In the genomic region with DNA sequence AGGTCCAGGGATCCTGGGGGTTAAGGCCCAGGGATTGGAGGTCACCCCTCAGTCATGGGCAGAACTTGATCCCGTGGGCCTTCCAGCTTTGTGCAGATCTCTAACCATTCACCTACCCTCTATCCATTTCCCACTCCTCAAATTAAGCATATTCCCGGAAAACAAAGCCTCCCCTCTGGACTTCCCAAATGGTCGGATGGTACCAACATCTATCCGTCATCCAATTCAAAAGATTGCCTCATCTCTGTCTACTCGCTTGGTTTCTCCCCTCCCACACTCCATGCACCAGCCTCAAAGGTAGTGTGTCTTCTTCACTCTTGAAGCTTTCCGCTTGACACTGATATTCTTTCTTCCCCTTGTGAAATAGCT, we compare ENCODE assay signal across 7 cellular contexts. TPM values are rescaled to one million over a fixed set of nuclear protein-coding genes. Genes with fewer than 3 reads are reported as not detected.
A peak's percentile ranks its signal among the peaks of the same experiment; 100 is the strongest.
DNase-seq lines count a peak whose midpoint lies in the region; ATAC-seq, FAIRE-seq and TF ChIP-seq lines count a peak whose summit lies in the region.

No MANE protein-coding gene starts in this region.

- peak overlapping the region; percentile 68 for H3K4me2 ChIP-seq in GM23248 (ENCODE audit: unreplicated experiment)
- H3K4me2 ChIP-seq in endothelial cell of umbilical vein (ENCODE audit: insufficient read depth, low read length), result peak overlapping the region; percentile 3

- H4K20me1 ChIP-seq in GM23248 (ENCODE audit: insufficient read depth) (no peaks in the 10 kb centered on the region), endothelial cell of umbilical vein (replicated peaks; ENCODE audit: control insufficient read depth, extremely low read depth, insufficient read depth, low read length) (no peaks in the 10 kb centered on the region)

- no peaks in the 10 kb centered on the region for H3F3A ChIP-seq in GM23248 (ENCODE audit: insufficient read depth)

- FAIRE-seq in endothelial cell of umbilical vein (lab: Jason Lieb, UNC), result no peak

- H3K9ac ChIP-seq in GM23248, result peak overlapping the region; percentile 53
- H3K9ac ChIP-seq in endothelial cell of umbilical vein (replicated peaks; ENCODE audit: extremely low read depth, insufficient read depth, low read length), result no peak overlapping the region

- peak overlapping the region; percentile 90 for H2AFZ ChIP-seq in GM23248
- H2AFZ ChIP-seq in endothelial cell of umbilical vein (ENCODE audit: low read depth, low read length), result peak overlapping the region; percentile 47

- H3K9me3 ChIP-seq in GM23248 (ENCODE audit: low read depth) (no peaks in the 10 kb centered on the region), RWPE2 (ENCODE audit: severe bottlenecking) (no peaks in the 10 kb centered on the region), endothelial cell of umbilical vein (replicated peaks; ENCODE audit: control insufficient read depth, insufficient read depth, low read length) (no peaks in the 10 kb centered on the region)

- H3K36me3 ChIP-seq in GM23248 (ENCODE audit: low read depth) (no peaks in the 10 kb centered on the region), RWPE2 (ENCODE audit: low read depth) (no peaks in the 10 kb centered on the region), endothelial cell of umbilical vein (ENCODE audit: control insufficient read depth in 2 of 2, extremely low read depth in 1 of 2, insufficient read depth in 2 of 2, low read length in 2 of 2) (no peaks in the 10 kb centered on the region)

- dilution Hi-C loops in endothelial cell of umbilical vein (cut with MboI; ENCODE audit: extremely low pct_ligation_motif_present, low sequenced_read_pairs), result no loop called here

- DNase-seq in GM23248 (no peak), RWPE2 (ENCODE audit: low spot score) (no peak), endothelial cell of umbilical vein (ENCODE audit: low read depth, low spot score) (no peak), occipital lobe (lab: John Stamatoyannopoulos, UW) (no peak), NCI-H526 treated with DMSO at 0.1 percent for 48 hours (lab: John Stamatoyannopoulos, UW) (no peak)

- no peaks in the 10 kb centered on the region for H3K9me1 ChIP-seq in endothelial cell of umbilical vein (replicated peaks; ENCODE audit: control insufficient read depth, extremely low read depth, insufficient read depth, low read length)

- no peak for TF ChIP-seq POLR2A in endothelial cell of umbilical vein (IDR thresholded peaks at IDR 0.05; ENCODE audit: low read depth, low read length)

- no peaks in the 10 kb centered on the region for H3K27me3 ChIP-seq in GM23248 (replicated peaks; ENCODE audit: insufficient read depth)
- no peaks in the 10 kb centered on the region for H3K27me3 ChIP-seq in RWPE2 (ENCODE audit: insufficient read depth, poor library complexity, severe bottlenecking)
- no peaks in the 10 kb centered on the region for H3K27me3 ChIP-seq in endothelial cell of umbilical vein (ENCODE audit: control insufficient read depth in 2 of 2, insufficient read depth in 2 of 2, low read length in 2 of 2)

- intact Hi-C loops in endothelial cell of umbilical vein (cut with micrococcal nuclease), result loop anchor here (1.0 to 2.0 kb wide), 7 partner anchors 76 to 619 kb away; no protein-coding TSS in a partner anchor

- H3K4me3 ChIP-seq in GM23248 (peak overlapping the region; percentile 67), RWPE2 (ENCODE audit: severe bottlenecking) (peak overlapping the region; percentile 89), endothelial cell of umbilical vein (replicated peaks in 1 of 3; ENCODE audit: insufficient read depth in 1 of 3, low read depth in 1 of 3, low read length in 3 of 3) (peak overlapping the region in 1 of 3 experiments; percentile 33), skin epidermis (peak overlapping the region; percentile 58 to 88 (median 67))

- H3K79me2 ChIP-seq in GM23248 (ENCODE audit: insufficient read depth) (peaks cover 30% of the 10 kb centered on the region), endothelial cell of umbilical vein (ENCODE audit: control insufficient read depth, insufficient read depth, low read length) (no peaks in the 10 kb centered on the region)

- H3K4me1 ChIP-seq in GM23248 (ENCODE audit: insufficient read depth) (no peaks in the 10 kb centered on the region), RWPE2 (ENCODE audit: insufficient read depth, poor library complexity, severe bottlenecking) (peaks cover 3% of the 10 kb centered on the region), endothelial cell of umbilical vein (ENCODE audit: control insufficient read depth, extremely low read depth, insufficient read depth, low read length) (peaks cover 3% of the 10 kb centered on the region)

- no peak for ATAC-seq in RWPE2 (ENCODE audit: low read depth)
- ATAC-seq in HG03432 (IDR thresholded peaks at IDR 0.05; ENCODE audit: unreplicated experiment), result no peak

- H3K9me2 ChIP-seq in GM23248 (ENCODE audit: insufficient read depth), result no peaks in the 10 kb centered on the region

- POLR2A ChIA-PET in endothelial cell of umbilical vein (lab: Charles Lee), result no interaction called here

- TF ChIP-seq CTCF in RWPE2 (IDR thresholded peaks at IDR 0.05; ENCODE audit: poor library complexity, severe bottlenecking), result peak; percentile 58
- TF ChIP-seq CTCF in endothelial cell of umbilical vein (IDR thresholded peaks at IDR 0.05; ENCODE audit: extremely low read depth in 1 of 2, insufficient read depth in 1 of 2, low read depth in 1 of 2, low read length in 2 of 2), result no peak

- in situ Hi-C loops in GM23248 (cut with MboI), result no loop called here

- BruUV-seq in endothelial cell of umbilical vein (replicated peaks; lab: Mats Ljungman, UMichigan), result no TSS peak

- CTCF ChIA-PET in endothelial cell of umbilical vein (lab: Charles Lee), result interaction anchor here (1.7 kb wide), 1 partner anchor 86 kb away, joined by 11 read pairs; no protein-coding TSS in a partner anchor

- 16 to 19% methylated on average over 6 of the region's 6 CpGs for WGBS in GM23248 (ENCODE audit: low coverage in 1 of 2, low lambda C conversion rate in 2 of 2, missing lambda C conversion rate in 2 of 2), 2 experiments

- H3K27ac ChIP-seq in GM23248 (no peak overlapping the region), RWPE2 (ENCODE audit: poor library complexity, severe bottlenecking) (peak overlapping the region; percentile 33), endothelial cell of umbilical vein (ENCODE audit: insufficient read depth, low read depth, low read length) (no peak overlapping the region), skin epidermis (peak overlapping the region in 15 of 21 experiments; percentile 18 to 82 (median 60))

TF ChIP-seq in endothelial cell of umbilical vein, 7 proteins besides CTCF, POLR2A, EP300 and RAD21:
- TF ChIP-seq, protein P1, sequence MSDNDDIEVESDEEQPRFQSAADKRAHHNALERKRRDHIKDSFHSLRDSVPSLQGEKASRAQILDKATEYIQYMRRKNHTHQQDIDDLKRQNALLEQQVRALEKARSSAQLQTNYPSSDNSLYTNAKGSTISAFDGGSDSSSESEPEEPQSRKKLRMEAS (IDR thresholded peaks at IDR 0.05; ENCODE audit: insufficient read depth, insufficient read length), result no peak
- TF ChIP-seq POLR2AphosphoS5 (IDR thresholded peaks at IDR 0.05; ENCODE audit: insufficient read depth, low read depth, low read length) (no peak), GATA2 (IDR thresholded peaks at IDR 0.05; ENCODE audit: insufficient read depth, insufficient read length, low read depth, low read length) (no peak), EZH2 (IDR thresholded peaks at IDR 0.05; ENCODE audit: borderline replicate concordance, low read depth, low read length, severe bottlenecking) (no peak), FOS (IDR thresholded peaks at IDR 0.05; ENCODE audit: borderline replicate concordance, insufficient read depth, low read length) (no peak), JUN (IDR thresholded peaks at IDR 0.05; ENCODE audit: borderline replicate concordance, insufficient read depth, insufficient read length, low read depth) (no peak), MYC (IDR thresholded peaks at IDR 0.05; ENCODE audit: low read depth, low read length) (no peak)
TF ChIP-seq in endothelial cell of umbilical vein: peak in this region for 0.

RNA-seq across cellular contexts. Expression of a gene that starts 0.5 kb away (rescaled TPM):
- 4.8 and 10.4 TPM in 2 replicates for total RNA-seq in GM23248 (2014; rRNA removed; shearing (Covaris generic))
- polyA plus RNA-seq in GM23248 (2016; fragmentation: Nextera tagmentation; extraction: Ambion mirVana) (3.7 and 4.4 TPM in 2 replicates), endothelial cell of umbilical vein (0.40 and 5.1 TPM in 2 replicates)
- total RNA-seq in endothelial cell of umbilical vein (5.0 and 5.1 TPM in 2 replicates), occipital lobe (53.3 TPM)
- 0.49 and 0.52 TPM in 2 replicates for polyA plus RNA-seq in endothelial cell of umbilical vein (2011; cell fraction: cytosol; rRNA removed)
- polyA plus RNA-seq in endothelial cell of umbilical vein (2011; cell fraction: nucleus; rRNA removed), result 3.1 and 4.2 TPM in 2 replicates
- 3.5 TPM in 2 replicates for polyA plus RNA-seq in endothelial cell of umbilical vein (2012)
- 0.70 and 1.4 TPM in 2 replicates for polyA minus RNA-seq in endothelial cell of umbilical vein
- polyA minus RNA-seq in endothelial cell of umbilical vein (2011; cell fraction: cytosol; rRNA and poly(A)+ RNA removed), result 1.3 TPM
- polyA minus RNA-seq in endothelial cell of umbilical vein (2011; cell fraction: nucleus; rRNA and poly(A)+ RNA removed), result 3.4 and 5.8 TPM in 2 replicates

Comparison
In these comparisons a context has a peak if more than half of its experiments do, and no peak if none do; other contexts are left out.
1. H3K27ac ChIP-seq: peak in RWPE2 (single experiment) and skin epidermis (15 of 21); none in GM23248 (single experiment) and endothelial cell of umbilical vein (single experiment).